1 cellular context compared by ENCODE assay signal in the genomic region with DNA sequence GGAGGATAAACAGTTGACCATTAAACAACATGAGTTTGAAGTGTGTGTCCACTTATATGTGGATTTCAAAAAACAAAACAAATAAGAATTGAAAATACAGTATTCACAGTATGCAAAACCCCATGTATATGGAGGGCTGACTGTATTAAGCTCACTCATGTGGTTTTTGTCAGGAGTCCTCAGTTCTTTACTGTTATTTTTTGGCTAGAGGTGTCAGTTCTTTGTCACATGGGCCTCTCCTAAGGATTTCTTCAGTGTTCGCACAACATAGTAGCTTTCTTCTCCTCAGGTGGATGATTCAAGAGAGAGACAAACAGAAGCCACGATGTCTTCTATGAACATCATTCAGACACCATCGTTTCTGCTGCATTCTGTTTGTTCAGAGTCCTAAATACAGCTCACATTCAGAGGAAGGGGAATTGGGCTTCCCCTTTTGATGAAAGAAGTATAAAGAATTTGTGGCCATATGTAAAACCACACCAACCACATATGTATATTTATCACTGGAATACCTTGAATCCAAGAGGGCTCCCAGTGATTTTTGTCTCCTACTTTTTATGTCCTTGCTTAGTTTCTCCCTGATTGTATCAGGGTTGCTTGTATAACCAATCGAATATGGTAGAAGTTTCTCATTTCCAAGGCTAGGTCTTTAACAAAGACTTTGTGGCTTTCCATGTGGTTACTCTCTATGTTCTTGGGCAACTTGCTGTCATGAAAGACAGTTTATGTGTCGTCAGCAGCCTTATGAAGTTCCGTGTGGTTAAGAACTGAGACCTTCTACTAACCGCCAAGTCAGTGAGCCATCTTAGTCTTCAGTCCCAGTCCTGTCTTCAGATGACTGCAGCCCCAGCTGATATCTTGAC.
TF ChIP-seq lines count a peak whose summit lies in the region.

No MANE protein-coding gene starts in this region.

TF ChIP-seq in GM12878, 131 proteins besides CTCF, POLR2A, EP300 and RAD21 (continued from another document):
- TF ChIP-seq DPF2 (IDR thresholded peaks at IDR 0.05) (peak; percentile 94), GABPA (IDR thresholded peaks at IDR 0.05; ENCODE audit: low read depth) (no peak)
- TF ChIP-seq, protein P1, sequence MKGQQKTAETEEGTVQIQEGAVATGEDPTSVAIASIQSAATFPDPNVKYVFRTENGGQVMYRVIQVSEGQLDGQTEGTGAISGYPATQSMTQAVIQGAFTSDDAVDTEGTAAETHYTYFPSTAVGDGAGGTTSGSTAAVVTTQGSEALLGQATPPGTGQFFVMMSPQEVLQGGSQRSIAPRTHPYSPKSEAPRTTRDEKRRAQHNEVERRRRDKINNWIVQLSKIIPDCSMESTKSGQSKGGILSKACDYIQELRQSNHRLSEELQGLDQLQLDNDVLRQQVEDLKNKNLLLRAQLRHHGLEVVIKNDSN (IDR thresholded peaks at IDR 0.05; ENCODE audit: borderline replicate concordance, extremely low read length, insufficient read depth, low read depth, low read length), result no peak
TF ChIP-seq in GM12878: peak in this region for 47.
